ENCODE assay signal across 21 cellular contexts in genomic region chrY:7728935-7729317, GRCh38.
DNase-seq lines count a peak whose midpoint lies in the region; ATAC-seq and TF ChIP-seq lines count a peak whose summit lies in the region.
"Had no signal": no experiment of that assay in that cellular context is flagged by ENCODE, and none has a peak within 500 bp of the region (broad histone marks: within the 10 kb centered on the region; RNA-seq: fewer than 3 reads in every experiment).

No MANE protein-coding gene starts in this region.

- H2BK12ac ChIP-seq in H9 (ENCODE audit: insufficient read length, low read depth, low read length) = no peak overlapping the region

- no peak overlapping the region for H4K8ac ChIP-seq in H9 (replicated peaks; ENCODE audit: insufficient read length, low read depth, low read length)

- H4K5ac ChIP-seq in H9 (ENCODE audit: insufficient read length, low read depth, low read length) = no peak overlapping the region

- 0 out of 2 replicates have a peak, but pooled peaks cover 3% of the 10 kb centered on the region for H3F3A ChIP-seq in GM23248 (ENCODE audit: insufficient read depth)

- no peak for ATAC-seq in T-helper 17 cell
- no peak for ATAC-seq in HG03139 (IDR thresholded peaks at IDR 0.05; ENCODE audit: unreplicated experiment)
- ATAC-seq: naive thymus-derived CD8-positive, alpha-beta T cell had no signal

- no peak overlapping the region for H3K56ac ChIP-seq in H9 (ENCODE audit: insufficient read length, low read depth, low read length)

- H3T11ph ChIP-seq in H9 (ENCODE audit: low read length) = no peak overlapping the region

- no peak for TF ChIP-seq CTCF in choroid plexus epithelial cell (conservative IDR thresholded peaks at IDR 0.05; ENCODE audit: low read depth, low read length)
- no peak for TF ChIP-seq CTCF in H9 (conservative IDR thresholded peaks at IDR 0.05)

- H3K4me1 Mint-ChIP-seq in T-helper 17 cell (no peaks in the 10 kb centered on the region), H9 (no peaks in the 10 kb centered on the region)
- H3K4me1 Mint-ChIP-seq: activated CD4-positive, alpha-beta T cell treated with anti-CD3 and anti-CD28 coated beads, Interleukin-2, amount 10 ng/mL, durations not matched to agents 7 days and 5 days; immature natural killer cell had no signal

- no peaks in the 10 kb centered on the region for H3K9me2 ChIP-seq in GM23248 (ENCODE audit: insufficient read depth)

- no peaks in the 10 kb centered on the region for H3K79me1 ChIP-seq in H9 (ENCODE audit: insufficient read depth, low read depth, low read length, poor library complexity, severe bottlenecking)

- H3K9me3 Mint-ChIP-seq in H9 = no peaks in the 10 kb centered on the region
- H3K9me3 Mint-ChIP-seq: activated CD4-positive, alpha-beta T cell treated with anti-CD3 and anti-CD28 coated beads, Interleukin-2, amount 10 ng/mL, durations not matched to agents 7 days and 5 days; immature natural killer cell; naive thymus-derived CD8-positive, alpha-beta T cell had no signal

- in situ Hi-C loops in GM23248 (cut with MboI) = no loop called here

- H2BK5ac ChIP-seq in H9 (ENCODE audit: insufficient read length, low read length) = no peak overlapping the region

- H3K36me3 ChIP-seq in ACC112 (ENCODE audit: insufficient read depth, low read length) (no peaks in the 10 kb centered on the region), GM23248 (ENCODE audit: low read depth) (no peaks in the 10 kb centered on the region)
- H3K36me3 ChIP-seq: ascending aorta, HAP-1, SJSA1, suprapubic skin had no signal

- H4K20me1 ChIP-seq in GM23248 (ENCODE audit: insufficient read depth) (no peaks in the 10 kb centered on the region), H9 (ENCODE audit: control insufficient read depth, insufficient read depth, insufficient read length) (no peaks in the 10 kb centered on the region)

- H3K4me2 ChIP-seq in GM23248 (ENCODE audit: unreplicated experiment) = no peak overlapping the region
- no peak overlapping the region for H3K4me2 ChIP-seq in H9 (ENCODE audit: insufficient read depth, insufficient read length, low read length)

- H3K36me3 Mint-ChIP-seq in T-helper 17 cell (ENCODE audit: low read depth) (no peaks in the 10 kb centered on the region), H9 (ENCODE audit: insufficient read depth in 1 of 3, low read depth in 3 of 3) (no peaks in the 10 kb centered on the region)
- H3K36me3 Mint-ChIP-seq: immature natural killer cell; naive thymus-derived CD8-positive, alpha-beta T cell had no signal

- H3K18ac ChIP-seq in H9 (ENCODE audit: insufficient read length, low read depth, low read length) = no peak overlapping the region

- no peak overlapping the region for H3K23ac ChIP-seq in H9 (ENCODE audit: insufficient read length, low read depth, low read length)

- no peaks in the 10 kb centered on the region for H3K9me3 ChIP-seq in GM23248 (ENCODE audit: low read depth)
- H3K9me3 ChIP-seq in T-helper 17 cell (ENCODE audit: control insufficient read depth, low read length, poor library complexity, severe bottlenecking) = no peaks in the 10 kb centered on the region
- no peaks in the 10 kb centered on the region for H3K9me3 ChIP-seq in H9 (ENCODE audit: control insufficient read depth, low read depth, low read length)
- H3K9me3 ChIP-seq: ascending aorta, HAP-1, SJSA1, suprapubic skin had no signal

- H3K27ac Mint-ChIP-seq in T-helper 17 cell (no peak overlapping the region), H9 (no peak overlapping the region)
- H3K27ac Mint-ChIP-seq: activated CD4-positive, alpha-beta T cell treated with anti-CD3 and anti-CD28 coated beads, Interleukin-2, amount 10 ng/mL, durations not matched to agents 7 days and 5 days; immature natural killer cell had no signal

- H3K4me1 ChIP-seq in ACC112 (ENCODE audit: control insufficient read depth, insufficient read depth, low read length, unreplicated experiment) = peaks cover 16% of the 10 kb centered on the region
- 0 out of 2 replicates have a peak, but pooled peaks cover 11% of the 10 kb centered on the region for H3K4me1 ChIP-seq in GM23248 (ENCODE audit: insufficient read depth)
- no peaks in the 10 kb centered on the region for H3K4me1 ChIP-seq in H9 (ENCODE audit: insufficient read depth, low read length)
- H3K4me1 ChIP-seq: ascending aorta, HAP-1, SJSA1 had no signal

- no peak overlapping the region for H3K4ac ChIP-seq in H9 (ENCODE audit: low read depth, low read length)

- no peak overlapping the region for H3K4me3 Mint-ChIP-seq in T-helper 17 cell
- H3K4me3 Mint-ChIP-seq in H9 = no peak overlapping the region
- H3K4me3 Mint-ChIP-seq: activated CD4-positive, alpha-beta T cell treated with anti-CD3 and anti-CD28 coated beads, Interleukin-2, amount 10 ng/mL, durations not matched to agents 7 days and 5 days; immature natural killer cell; naive thymus-derived CD8-positive, alpha-beta T cell had no signal

- no peak overlapping the region for H3K4me3 ChIP-seq in ACC112 (ENCODE audit: low read depth, low read length)
- H3K4me3 ChIP-seq in GM23248 = no peak overlapping the region
- H3K4me3 ChIP-seq in choroid plexus epithelial cell (ENCODE audit: low read depth, low read length) = no peak overlapping the region
- H3K4me3 ChIP-seq: ascending aorta, coronary artery, HAP-1, SJSA1, suprapubic skin had no signal

- peak; percentile 49 for DNase-seq in GM23248
- DNase-seq in choroid plexus epithelial cell (ENCODE audit: low read depth) = peak; percentile 34
- DNase-seq in stimulated activated CD4-positive, alpha-beta T cell treated with anti-CD3 and anti-CD28 coated beads, Interleukin-12 subunit alpha, Interleukin-12 subunit beta, amount 100 ng/mL, for 4 hours = peak; percentile 2
- no peak for DNase-seq in T-helper 17 cell
- DNase-seq in H9 = no peak
- DNase-seq in DMS153 treated with DMSO at 0.1 percent for 48 hours (lab: John Stamatoyannopoulos, UW; ENCODE audit: unreplicated experiment) = no peak
- DNase-seq: activated CD4-positive, alpha-beta T cell treated with anti-CD3 and anti-CD28 coated beads, Interleukin-2, amount 10 ng/mL, durations not matched to agents 7 days and 5 days; COR-L47; immature natural killer cell; Kasumi-1; mammary epithelial cell; naive thymus-derived CD8-positive, alpha-beta T cell; NCI-H1417 treated with DMSO at 0.1 percent for 48 hours; NCI-H345 had no signal

- no peak overlapping the region for H2BK15ac ChIP-seq in H9 (ENCODE audit: low read depth, low read length)

- H2BK20ac ChIP-seq in H9 (ENCODE audit: low read depth, low read length, poor library complexity, severe bottlenecking) = no peak overlapping the region

- no peak overlapping the region for H2AK5ac ChIP-seq in H9 (ENCODE audit: insufficient read length, low read length)

- no peaks in the 10 kb centered on the region for H3K27me3 ChIP-seq in ACC112 (ENCODE audit: insufficient read depth, low read length)
- H3K27me3 ChIP-seq in GM23248 (replicated peaks; ENCODE audit: insufficient read depth) = no peaks in the 10 kb centered on the region
- no peaks in the 10 kb centered on the region for H3K27me3 ChIP-seq in H9 (ENCODE audit: insufficient read depth, low read length)
- H3K27me3 ChIP-seq: ascending aorta, SJSA1, suprapubic skin had no signal

- H2AFZ ChIP-seq in ACC112 (ENCODE audit: low read length, unreplicated experiment) (no peak overlapping the region), GM23248 (no peak overlapping the region), H9 (ENCODE audit: low read length) (no peak overlapping the region)

- H3K27ac ChIP-seq in ACC112 (ENCODE audit: low read depth, low read length) (peak overlapping the region; percentile 56; the same call in 1 of the 2 replicates), GM23248 (no peak overlapping the region), H9 (ENCODE audit: insufficient read length, low read depth, low read length) (no peak overlapping the region)
- H3K27ac ChIP-seq: ascending aorta, coronary artery, SJSA1 had no signal

- no peak overlapping the region for H4K91ac ChIP-seq in H9 (ENCODE audit: insufficient read length, low read depth, low read length)

- H3K27me3 Mint-ChIP-seq in T-helper 17 cell (no peaks in the 10 kb centered on the region), H9 (ENCODE audit: low read depth) (no peaks in the 10 kb centered on the region)
- H3K27me3 Mint-ChIP-seq: activated CD4-positive, alpha-beta T cell treated with anti-CD3 and anti-CD28 coated beads, Interleukin-2, amount 10 ng/mL, durations not matched to agents 7 days and 5 days had no signal

- 94 to 100% methylated on average over 2 of the region's 2 CpGs for WGBS in GM23248 (ENCODE audit: low coverage in 1 of 2, low lambda C conversion rate in 2 of 2, missing lambda C conversion rate in 2 of 2), 2 experiments
- no CpG with 5 or more reads among the region's 2 CpGs for WGBS in H9 (ENCODE audit: extremely low coverage, insufficient read length, low lambda C conversion rate)

- no peak overlapping the region for H3K14ac ChIP-seq in H9 (ENCODE audit: insufficient read depth, low read length)

- H3K9ac ChIP-seq in GM23248 (no peak overlapping the region), H9 (ENCODE audit: extremely low read depth, insufficient read length, low read length) (no peak overlapping the region)

- no peaks in the 10 kb centered on the region for H3K23me2 ChIP-seq in H9 (ENCODE audit: insufficient read length, low read depth, low read length, poor library complexity, severe bottlenecking)

- H3K79me2 ChIP-seq in ACC112 (ENCODE audit: control insufficient read depth, insufficient read depth, low read length, unreplicated experiment) (no peaks in the 10 kb centered on the region), GM23248 (ENCODE audit: insufficient read depth) (no peaks in the 10 kb centered on the region), H9 (ENCODE audit: insufficient read depth, low read length) (no peaks in the 10 kb centered on the region)

- no peak overlapping the region for H2BK120ac ChIP-seq in H9 (ENCODE audit: low read depth, low read length, poor library complexity, severe bottlenecking)

Comparison
In these comparisons a context has a peak if more than half of its experiments do, and no peak if none do; other contexts are left out.
1. DNase-seq: peak in GM23248 (single experiment), choroid plexus epithelial cell (single experiment) and stimulated activated CD4-positive, alpha-beta T cell treated with anti-CD3 and anti-CD28 coated beads, Interleukin-12 subunit alpha, Interleukin-12 subunit beta, amount 100 ng/mL, for 4 hours (single experiment); none in T-helper 17 cell (0 of 3), H9 (single experiment) and DMS153 treated with DMSO at 0.1 percent for 48 hours (single experiment).